Comparison of ENCODE assay signal across 8 cellular contexts in genomic region chr1:58652351-58653184, GRCh38. TPM values are rescaled to one million over a fixed set of nuclear protein-coding genes. Genes with fewer than 3 reads are reported as not detected.
DNase-seq lines count a peak whose midpoint lies in the region; ATAC-seq, FAIRE-seq and TF ChIP-seq lines count a peak whose summit lies in the region.

No MANE protein-coding gene starts in this region.

- intact Hi-C loops in endothelial cell of umbilical vein (cut with micrococcal nuclease), result loop anchor here (1.0 to 5.0 kb wide), 9 partner anchors 74 to 1820 kb away; partner anchors contain the start of gene OMA1

- POLR2A ChIA-PET in endothelial cell of umbilical vein (lab: Charles Lee), result interaction anchor here (1.0 kb wide), 1 partner anchor 106 kb away, joined by 3 read pairs; the partner anchor contains the start of gene OMA1

- no peak overlapping the region for H3K4me2 ChIP-seq in endothelial cell of umbilical vein (ENCODE audit: insufficient read depth, low read length)

- TF ChIP-seq CTCF in D721Med (IDR thresholded peaks at IDR 0.05; ENCODE audit: insufficient read depth, missing control alignments) (peak; percentile 80), endothelial cell of umbilical vein (IDR thresholded peaks at IDR 0.05; ENCODE audit: extremely low read depth in 1 of 2, insufficient read depth in 1 of 2, low read depth in 1 of 2, low read length in 2 of 2) (peak; percentile 64 to 82)

- dilution Hi-C loops in endothelial cell of umbilical vein (cut with MboI; ENCODE audit: extremely low pct_ligation_motif_present, low sequenced_read_pairs), result no loop called here

- no peaks in the 10 kb centered on the region for H3K4me1 ChIP-seq in endothelial cell of umbilical vein (ENCODE audit: control insufficient read depth, extremely low read depth, insufficient read depth, low read length)

- no peak overlapping the region for H3K4me3 ChIP-seq in endothelial cell of umbilical vein (replicated peaks in 1 of 3; ENCODE audit: insufficient read depth in 1 of 3, low read depth in 1 of 3, low read length in 3 of 3)

- H3K36me3 ChIP-seq in endothelial cell of umbilical vein (ENCODE audit: control insufficient read depth in 2 of 2, extremely low read depth in 1 of 2, insufficient read depth in 2 of 2, low read length in 2 of 2), result peaks cover 4 to 8% of the 10 kb centered on the region in 2 experiments

- TF ChIP-seq POLR2A in endothelial cell of umbilical vein (IDR thresholded peaks at IDR 0.05; ENCODE audit: low read depth, low read length), result no peak

- BruUV-seq in endothelial cell of umbilical vein (replicated peaks; lab: Mats Ljungman, UMichigan), result no TSS peak

- DNase-seq in D721Med (ENCODE audit: insufficient read length, low spot score) (no peak), NCI-H748 treated with DMSO at 0.1 percent for 48 hours (lab: John Stamatoyannopoulos, UW) (peak; percentile 71), endothelial cell of umbilical vein (ENCODE audit: low read depth, low spot score) (peak; percentile 89), mucosa of gallbladder (ENCODE audit: low spot score) (peak; percentile 68)
- peak; percentile 21 to 50 for DNase-seq in activated CD4-positive, alpha-beta T cell treated with anti-CD3 and anti-CD28 coated beads, Interleukin-2, amount 50 U/mL, for 48 hours
- peak in 5 of 6 experiments; percentile 10 to 71 (median 50) for DNase-seq in stimulated activated naive CD4-positive, alpha-beta T cell (lab: John Stamatoyannopoulos, UW)

- CTCF ChIA-PET in endothelial cell of umbilical vein (lab: Charles Lee), result interaction anchor here (0.6 to 4.9 kb wide), 44 partner anchors 10 to 1821 kb away, joined by 3 to 110 read pairs (median 6); partner anchors contain the start of gene OMA1

- no peak overlapping the region for H3K9ac ChIP-seq in endothelial cell of umbilical vein (replicated peaks; ENCODE audit: extremely low read depth, insufficient read depth, low read length)

- H3K79me2 ChIP-seq in endothelial cell of umbilical vein (ENCODE audit: control insufficient read depth, insufficient read depth, low read length), result no peaks in the 10 kb centered on the region

- H3K27ac ChIP-seq in endothelial cell of umbilical vein (ENCODE audit: insufficient read depth, low read depth, low read length), result no peak overlapping the region

- FAIRE-seq in D721Med (lab: Jason Lieb, UNC) (peak; percentile 81), endothelial cell of umbilical vein (lab: Jason Lieb, UNC) (peak; percentile 92)

- no peaks in the 10 kb centered on the region for H3K9me3 ChIP-seq in endothelial cell of umbilical vein (replicated peaks; ENCODE audit: control insufficient read depth, insufficient read depth, low read length)

- H3K9me1 ChIP-seq in endothelial cell of umbilical vein (replicated peaks; ENCODE audit: control insufficient read depth, extremely low read depth, insufficient read depth, low read length), result no peaks in the 10 kb centered on the region

- H3K27me3 ChIP-seq in endothelial cell of umbilical vein (ENCODE audit: control insufficient read depth in 2 of 2, insufficient read depth in 2 of 2, low read length in 2 of 2), result no peaks in the 10 kb centered on the region

- H2AFZ ChIP-seq in endothelial cell of umbilical vein (ENCODE audit: low read depth, low read length), result no peak overlapping the region

- no peaks in the 10 kb centered on the region for H4K20me1 ChIP-seq in endothelial cell of umbilical vein (replicated peaks; ENCODE audit: control insufficient read depth, extremely low read depth, insufficient read depth, low read length)

- ATAC-seq in GM19467 (IDR thresholded peaks at IDR 0.05; ENCODE audit: unreplicated experiment), result peak; percentile 92
- ATAC-seq in HG03571 (IDR thresholded peaks at IDR 0.05; ENCODE audit: unreplicated experiment), result peak; percentile 86

TF ChIP-seq in endothelial cell of umbilical vein, 7 proteins besides CTCF, POLR2A, EP300 and RAD21:
- TF ChIP-seq FOS (IDR thresholded peaks at IDR 0.05; ENCODE audit: borderline replicate concordance, insufficient read depth, low read length) (no peak), JUN (IDR thresholded peaks at IDR 0.05; ENCODE audit: borderline replicate concordance, insufficient read depth, insufficient read length, low read depth) (no peak), GATA2 (IDR thresholded peaks at IDR 0.05; ENCODE audit: insufficient read depth, insufficient read length, low read depth, low read length) (no peak), POLR2AphosphoS5 (IDR thresholded peaks at IDR 0.05; ENCODE audit: insufficient read depth, low read depth, low read length) (no peak), MAX (IDR thresholded peaks at IDR 0.05; ENCODE audit: insufficient read depth, insufficient read length) (no peak)
TF ChIP-seq in endothelial cell of umbilical vein: peak in this region for 0.

RNA-seq across cellular contexts. Expression of gene MYSM1, which starts 47.3 kb away (rescaled TPM):
- total RNA-seq in endothelial cell of umbilical vein (31.8 and 36.5 TPM in 2 replicates), mucosa of gallbladder (22.5 TPM)
- polyA plus RNA-seq in endothelial cell of umbilical vein, result 5.7 and 8.2 TPM in 2 replicates
- 2.9 and 3.4 TPM in 2 replicates for polyA plus RNA-seq in endothelial cell of umbilical vein (2011; cell fraction: cytosol; rRNA removed)
- polyA plus RNA-seq in endothelial cell of umbilical vein (2011; cell fraction: nucleus; rRNA removed), result 38.0 and 50.2 TPM in 2 replicates
- polyA plus RNA-seq in endothelial cell of umbilical vein (2012), result 9.0 and 15.2 TPM in 2 replicates
- polyA minus RNA-seq in endothelial cell of umbilical vein, result 17.0 and 17.3 TPM in 2 replicates
- polyA minus RNA-seq in endothelial cell of umbilical vein (2011; cell fraction: cytosol; rRNA and poly(A)+ RNA removed), result 2.3 TPM
- 37.4 and 47.6 TPM in 2 replicates for polyA minus RNA-seq in endothelial cell of umbilical vein (2011; cell fraction: nucleus; rRNA and poly(A)+ RNA removed)
